ENCODE assay signal across 8 cellular contexts in the genomic region with DNA sequence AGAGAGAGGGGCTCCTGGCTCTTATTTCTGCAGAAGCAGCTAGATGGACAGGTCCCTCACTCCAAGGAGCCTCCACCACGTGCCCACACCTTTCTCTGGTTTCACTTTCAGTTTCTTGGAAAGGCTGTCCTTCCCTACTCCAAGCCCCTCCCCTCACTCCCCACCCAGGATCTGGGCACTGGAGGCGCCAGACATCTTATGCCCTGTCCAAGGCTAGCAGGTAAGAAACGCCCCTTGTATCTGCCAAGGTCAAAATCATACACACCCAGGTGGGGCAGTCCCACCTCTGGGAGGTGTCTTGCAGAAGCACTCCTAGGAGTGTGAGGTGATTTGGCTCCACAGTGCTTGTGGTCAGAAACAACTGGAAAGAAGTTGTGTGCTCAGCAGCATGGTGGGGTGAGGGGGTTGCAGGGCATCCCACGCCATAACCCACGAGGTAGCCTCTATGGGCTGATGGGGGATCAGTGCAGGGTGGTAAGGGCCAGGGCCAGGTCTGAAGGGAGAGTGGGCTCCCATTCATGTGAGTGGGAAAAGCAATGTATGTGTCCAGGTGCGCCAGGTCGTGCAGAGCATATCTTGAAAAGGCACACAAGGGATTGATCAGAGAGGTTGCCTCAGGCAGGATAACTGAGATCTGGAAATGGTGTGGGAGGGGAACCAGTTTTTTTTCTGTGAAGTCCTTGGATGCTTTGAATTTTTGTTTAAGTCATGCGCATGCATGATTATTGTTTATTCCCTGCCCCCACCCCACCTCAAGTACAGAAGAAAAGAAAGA. TPM values are rescaled to one million over a fixed set of nuclear protein-coding genes. Genes with fewer than 3 reads are reported as not detected.
DNase-seq lines count a peak whose midpoint lies in the region; ATAC-seq and TF ChIP-seq lines count a peak whose summit lies in the region.

No MANE protein-coding gene starts in this region.

- peaks cover 71% of the 10 kb centered on the region for H3K4me1 Mint-ChIP-seq in stimulated activated memory B cell treated with anti-CD40 and anti-IgM and Interleukin-4, amounts not matched to agents 10 μg/mL and 1 μg/mL and 100 μg/mL, for 72 hours

- H3K79me2 ChIP-seq in fibroblast of lung (ENCODE audit: control insufficient read depth, insufficient read depth, low read length), result no peaks in the 10 kb centered on the region

- H3K4me1 ChIP-seq in fibroblast of lung (ENCODE audit: control insufficient read depth, extremely low read depth, insufficient read depth, low read length), result peaks cover 7% of the 10 kb centered on the region

- no peaks in the 10 kb centered on the region for H3K36me3 ChIP-seq in fibroblast of lung (ENCODE audit: control insufficient read depth, insufficient read depth, low read length)

- H3K9ac ChIP-seq in fibroblast of lung (ENCODE audit: insufficient read depth, low read length), result no peak overlapping the region

- H3K27me3 Mint-ChIP-seq in stimulated activated memory B cell treated with anti-CD40 and anti-IgM and Interleukin-4, amounts not matched to agents 10 μg/mL and 1 μg/mL and 100 μg/mL, for 72 hours, result no peaks in the 10 kb centered on the region

- no peak overlapping the region for H3K27ac ChIP-seq in fibroblast of lung (ENCODE audit: insufficient read depth, low read length)

- peak; percentile 8 for DNase-seq in NK-92 treated with Interleukin-12 subunit alpha and Interleukin-12 subunit beta, amount 100 ng/mL, for 24 hours (lab: John Stamatoyannopoulos, UW)
- no peak for DNase-seq in NK-92 (lab: John Stamatoyannopoulos, UW; ENCODE audit: unreplicated experiment)
- DNase-seq in RPMI7951 (ENCODE audit: low read depth), result peak; percentile 66
- peak in 1 of 2 donors; percentile 84 for DNase-seq in fibroblast of lung (ENCODE audit: low read depth in 2 of 2)

- H3K4me3 Mint-ChIP-seq in stimulated activated memory B cell treated with anti-CD40 and anti-IgM and Interleukin-4, amounts not matched to agents 10 μg/mL and 1 μg/mL and 100 μg/mL, for 72 hours, result peak overlapping the region; percentile 7

- no peaks in the 10 kb centered on the region for H3K9me3 ChIP-seq in fibroblast of lung (ENCODE audit: control insufficient read depth, insufficient read depth, low read depth, low read length)

- H3K27ac Mint-ChIP-seq in stimulated activated memory B cell treated with anti-CD40 and anti-IgM and Interleukin-4, amounts not matched to agents 10 μg/mL and 1 μg/mL and 100 μg/mL, for 72 hours, result peak overlapping the region; percentile 81

- H3K9me3 Mint-ChIP-seq in stimulated activated memory B cell treated with anti-CD40 and anti-IgM and Interleukin-4, amounts not matched to agents 10 μg/mL and 1 μg/mL and 100 μg/mL, for 72 hours, result no peaks in the 10 kb centered on the region

- peak overlapping the region; percentile 59 for H3K4me2 ChIP-seq in fibroblast of lung (ENCODE audit: extremely low read depth, insufficient read depth, low read length)

- peak overlapping the region; percentile 23 for H2AFZ ChIP-seq in fibroblast of lung (ENCODE audit: low read length)

- no peak overlapping the region for H3K4me3 ChIP-seq in fibroblast of lung (replicated peaks in 1 of 4; ENCODE audit: control extremely low read depth in 1 of 4, insufficient read depth in 1 of 4, low read depth in 3 of 4, low read length in 4 of 4)

- H3K27me3 ChIP-seq in fibroblast of lung (ENCODE audit: control insufficient read depth, insufficient read depth, low read length), result no peaks in the 10 kb centered on the region

- no peak for ATAC-seq in stimulated activated memory B cell treated with anti-CD40 and anti-IgM and Interleukin-4, amounts not matched to agents 10 μg/mL and 1 μg/mL and 100 μg/mL, for 72 hours
- ATAC-seq in HG03095 (IDR thresholded peaks at IDR 0.05; ENCODE audit: unreplicated experiment), result no peak
- ATAC-seq in HG02981 (IDR thresholded peaks at IDR 0.05; ENCODE audit: unreplicated experiment), result no peak
- ATAC-seq in GM18498 (IDR thresholded peaks at IDR 0.05; ENCODE audit: unreplicated experiment), result no peak

- no peak for TF ChIP-seq CTCF in fibroblast of lung (conservative IDR thresholded peaks at IDR 0.05 in 1 of 2, IDR thresholded peaks at IDR 0.05 in 1 of 2; ENCODE audit: low read depth in 1 of 2, low read length in 2 of 2)

- no peaks in the 10 kb centered on the region for H4K20me1 ChIP-seq in fibroblast of lung (ENCODE audit: control insufficient read depth, extremely low read depth, insufficient read depth, low read length)

- no peaks in the 10 kb centered on the region for H3K36me3 Mint-ChIP-seq in stimulated activated memory B cell treated with anti-CD40 and anti-IgM and Interleukin-4, amounts not matched to agents 10 μg/mL and 1 μg/mL and 100 μg/mL, for 72 hours

RNA-seq across cellular contexts. Expression of a gene that starts 31.8 kb away (rescaled TPM):
- not detected in 2 replicates for total RNA-seq in RPMI7951 (2014; rRNA removed; shearing (Covaris generic))
- not detected in 2 replicates for total RNA-seq in fibroblast of lung
- polyA plus RNA-seq in fibroblast of lung, result not detected in 2 replicates
- polyA plus RNA-seq in fibroblast of lung (2012), result not detected in 2 replicates
- polyA minus RNA-seq in fibroblast of lung (ENCODE audit: low replicate concordance), result not detected in 2 replicates

RNA-seq across cellular contexts. Expression of a gene that starts 32.4 kb away (rescaled TPM):
- 33.2 and 33.4 TPM in 2 replicates for total RNA-seq in RPMI7951 (2014; rRNA removed; shearing (Covaris generic))
- 1.8 and 6.8 TPM in 2 replicates for total RNA-seq in fibroblast of lung
- 6.6 and 12.6 TPM in 2 replicates for polyA plus RNA-seq in fibroblast of lung
- polyA plus RNA-seq in fibroblast of lung (2012), result 4.3 and 7.5 TPM in 2 replicates
- polyA minus RNA-seq in fibroblast of lung (ENCODE audit: low replicate concordance), result 1.8 and 2.9 TPM in 2 replicates

RNA-seq across cellular contexts. Expression of a gene that starts 36.6 kb away (rescaled TPM):
- total RNA-seq in RPMI7951 (2014; rRNA removed; shearing (Covaris generic)), result not detected in 2 replicates
- not detected in 2 replicates for total RNA-seq in fibroblast of lung
- not detected in 2 replicates for polyA plus RNA-seq in fibroblast of lung
- polyA plus RNA-seq in fibroblast of lung (2012), result not detected in 2 replicates
- not detected in 2 replicates for polyA minus RNA-seq in fibroblast of lung (ENCODE audit: low replicate concordance)

RNA-seq across cellular contexts. Expression of a gene that starts 39.5 kb away (rescaled TPM):
- not detected in 2 replicates for total RNA-seq in RPMI7951 (2014; rRNA removed; shearing (Covaris generic))
- total RNA-seq in fibroblast of lung, result not detected in 2 replicates
- not detected in 2 replicates for polyA plus RNA-seq in fibroblast of lung
- polyA plus RNA-seq in fibroblast of lung (2012), result not detected in 2 replicates
- polyA minus RNA-seq in fibroblast of lung (ENCODE audit: low replicate concordance), result not detected in 2 replicates

RNA-seq across cellular contexts. Expression of a gene that starts 43.8 kb away (rescaled TPM):
- not detected in 2 replicates for total RNA-seq in RPMI7951 (2014; rRNA removed; shearing (Covaris generic))
- not detected in 2 replicates for total RNA-seq in fibroblast of lung
- polyA plus RNA-seq in fibroblast of lung, result not detected in 2 replicates
- not detected in 2 replicates for polyA plus RNA-seq in fibroblast of lung (2012)
- polyA minus RNA-seq in fibroblast of lung (ENCODE audit: low replicate concordance), result not detected in 2 replicates
